1 cellular context compared by ENCODE assay signal in the genomic region with DNA sequence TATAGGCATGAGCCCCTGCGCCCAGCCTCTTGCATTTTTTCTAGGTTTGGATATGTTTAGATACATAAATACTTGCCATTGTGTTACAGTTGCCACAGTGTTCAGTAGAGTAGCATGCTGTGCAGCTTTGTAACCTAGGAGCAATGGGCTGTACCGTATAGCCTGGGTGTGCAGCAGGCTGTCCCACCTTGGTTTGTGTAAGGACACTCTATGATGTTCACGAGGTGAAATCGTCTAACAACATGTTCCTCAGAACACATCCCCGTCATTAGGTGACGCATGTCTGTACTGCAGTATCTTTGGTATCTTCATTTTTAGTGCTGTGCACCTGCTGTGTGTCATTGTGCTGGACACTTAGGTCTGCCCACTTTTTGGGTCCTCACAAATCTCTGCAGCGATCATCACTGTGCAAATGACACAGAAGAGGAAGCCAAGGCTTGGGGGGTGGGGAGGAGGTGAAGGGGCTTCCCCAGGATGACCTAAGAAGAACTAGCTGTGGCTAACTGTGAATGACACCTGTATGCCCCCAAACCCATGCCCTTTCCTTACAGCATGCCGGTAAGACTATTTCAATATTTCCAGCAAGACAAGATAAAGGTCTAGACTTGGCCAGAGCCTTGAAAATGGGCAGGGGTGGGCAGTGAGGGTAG.
TF ChIP-seq lines count a peak whose summit lies in the region.

No MANE protein-coding gene starts in this region.

TF ChIP-seq in H1, 55 proteins besides CTCF, POLR2A, EP300 and RAD21:
- TF ChIP-seq KDM5A (IDR thresholded peaks at IDR 0.05; ENCODE audit: low read length) (no peak), CREB1 (IDR thresholded peaks at IDR 0.05) (no peak), SP1 (IDR thresholded peaks at IDR 0.05; ENCODE audit: low read depth, low read length) (no peak), ZNF274 (IDR thresholded peaks at IDR 0.05; ENCODE audit: borderline replicate concordance, extremely low read depth, low read length) (no peak), HDAC6 (IDR thresholded peaks at IDR 0.05; ENCODE audit: low read depth, low read length) (no peak), BCL11A (IDR thresholded peaks at IDR 0.05; ENCODE audit: low read depth in 2 of 2, low read length in 2 of 2) (no peak), KDM1A (IDR thresholded peaks at IDR 0.05; ENCODE audit: borderline replicate concordance, low read length) (no peak), GABPA (IDR thresholded peaks at IDR 0.05; ENCODE audit: borderline replicate concordance, insufficient read depth, low read length) (no peak), RNF2 (IDR thresholded peaks at IDR 0.05; ENCODE audit: borderline replicate concordance, low read depth, low read length, missing control alignments, poor library complexity, severe bottlenecking) (no peak), CTBP2 (IDR thresholded peaks at IDR 0.05; ENCODE audit: borderline replicate concordance, insufficient read depth, insufficient read length, low read length) (no peak)
- TF ChIP-seq, protein P1, sequence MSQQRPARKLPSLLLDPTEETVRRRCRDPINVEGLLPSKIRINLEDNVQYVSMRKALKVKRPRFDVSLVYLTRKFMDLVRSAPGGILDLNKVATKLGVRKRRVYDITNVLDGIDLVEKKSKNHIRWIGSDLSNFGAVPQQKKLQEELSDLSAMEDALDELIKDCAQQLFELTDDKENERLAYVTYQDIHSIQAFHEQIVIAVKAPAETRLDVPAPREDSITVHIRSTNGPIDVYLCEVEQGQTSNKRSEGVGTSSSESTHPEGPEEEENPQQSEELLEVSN (IDR thresholded peaks at IDR 0.05) = no peak
- TF ChIP-seq, protein P2, sequence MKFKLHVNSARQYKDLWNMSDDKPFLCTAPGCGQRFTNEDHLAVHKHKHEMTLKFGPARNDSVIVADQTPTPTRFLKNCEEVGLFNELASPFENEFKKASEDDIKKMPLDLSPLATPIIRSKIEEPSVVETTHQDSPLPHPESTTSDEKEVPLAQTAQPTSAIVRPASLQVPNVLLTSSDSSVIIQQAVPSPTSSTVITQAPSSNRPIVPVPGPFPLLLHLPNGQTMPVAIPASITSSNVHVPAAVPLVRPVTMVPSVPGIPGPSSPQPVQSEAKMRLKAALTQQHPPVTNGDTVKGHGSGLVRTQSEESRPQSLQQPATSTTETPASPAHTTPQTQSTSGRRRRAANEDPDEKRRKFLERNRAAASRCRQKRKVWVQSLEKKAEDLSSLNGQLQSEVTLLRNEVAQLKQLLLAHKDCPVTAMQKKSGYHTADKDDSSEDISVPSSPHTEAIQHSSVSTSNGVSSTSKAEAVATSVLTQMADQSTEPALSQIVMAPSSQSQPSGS (IDR thresholded peaks at IDR 0.05; ENCODE audit: low read length) = no peak
TF ChIP-seq in H1: peak in this region for 0.
